1 cellular context compared by ENCODE assay signal in the genomic region with DNA sequence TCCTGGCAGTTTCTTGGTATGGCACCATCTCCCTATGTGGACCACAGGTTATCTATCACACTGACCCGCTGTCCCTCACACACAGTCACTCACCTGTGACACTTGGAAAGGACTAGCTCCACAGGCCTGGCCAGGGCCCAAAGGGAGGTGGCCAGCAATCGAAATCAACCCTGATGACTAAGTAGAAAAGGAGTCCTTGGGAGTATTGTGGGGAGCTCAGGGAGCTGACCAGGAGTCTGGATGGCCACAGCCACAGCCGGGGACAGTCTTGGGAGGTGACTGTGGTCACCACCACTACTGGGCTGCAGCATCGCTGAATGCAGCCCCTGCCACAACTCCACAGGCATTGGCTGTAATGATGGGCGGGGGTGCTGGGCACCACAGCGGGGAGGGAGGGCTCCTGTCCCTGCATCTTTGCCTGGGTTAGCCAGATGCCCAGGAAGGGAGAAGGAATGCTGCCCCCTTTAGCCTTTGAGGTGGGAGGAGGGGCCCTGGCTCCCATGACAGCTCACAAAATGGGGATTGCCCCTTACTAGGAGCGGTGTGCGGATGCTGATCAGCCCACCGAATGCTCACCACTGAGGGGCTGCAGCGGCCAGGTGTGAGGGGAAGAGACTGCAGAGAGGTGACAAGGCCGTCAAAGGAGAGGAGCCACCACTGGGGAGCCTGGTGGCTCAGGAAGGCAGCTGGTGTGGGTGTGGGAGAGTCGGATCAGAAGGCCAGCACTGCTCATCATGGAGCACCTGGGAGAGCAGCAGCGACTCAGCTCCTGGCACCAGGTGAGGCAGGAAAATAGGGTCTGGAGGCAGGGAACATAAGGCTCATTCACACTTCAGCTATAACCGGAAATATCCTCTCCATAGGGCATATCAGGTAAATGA.
TF ChIP-seq lines count a peak whose summit lies in the region.

No MANE protein-coding gene starts in this region.

TF ChIP-seq in WTC11, 78 proteins besides CTCF, POLR2A, EP300 and RAD21 (continued from another document):
- TF ChIP-seq, protein P1, sequence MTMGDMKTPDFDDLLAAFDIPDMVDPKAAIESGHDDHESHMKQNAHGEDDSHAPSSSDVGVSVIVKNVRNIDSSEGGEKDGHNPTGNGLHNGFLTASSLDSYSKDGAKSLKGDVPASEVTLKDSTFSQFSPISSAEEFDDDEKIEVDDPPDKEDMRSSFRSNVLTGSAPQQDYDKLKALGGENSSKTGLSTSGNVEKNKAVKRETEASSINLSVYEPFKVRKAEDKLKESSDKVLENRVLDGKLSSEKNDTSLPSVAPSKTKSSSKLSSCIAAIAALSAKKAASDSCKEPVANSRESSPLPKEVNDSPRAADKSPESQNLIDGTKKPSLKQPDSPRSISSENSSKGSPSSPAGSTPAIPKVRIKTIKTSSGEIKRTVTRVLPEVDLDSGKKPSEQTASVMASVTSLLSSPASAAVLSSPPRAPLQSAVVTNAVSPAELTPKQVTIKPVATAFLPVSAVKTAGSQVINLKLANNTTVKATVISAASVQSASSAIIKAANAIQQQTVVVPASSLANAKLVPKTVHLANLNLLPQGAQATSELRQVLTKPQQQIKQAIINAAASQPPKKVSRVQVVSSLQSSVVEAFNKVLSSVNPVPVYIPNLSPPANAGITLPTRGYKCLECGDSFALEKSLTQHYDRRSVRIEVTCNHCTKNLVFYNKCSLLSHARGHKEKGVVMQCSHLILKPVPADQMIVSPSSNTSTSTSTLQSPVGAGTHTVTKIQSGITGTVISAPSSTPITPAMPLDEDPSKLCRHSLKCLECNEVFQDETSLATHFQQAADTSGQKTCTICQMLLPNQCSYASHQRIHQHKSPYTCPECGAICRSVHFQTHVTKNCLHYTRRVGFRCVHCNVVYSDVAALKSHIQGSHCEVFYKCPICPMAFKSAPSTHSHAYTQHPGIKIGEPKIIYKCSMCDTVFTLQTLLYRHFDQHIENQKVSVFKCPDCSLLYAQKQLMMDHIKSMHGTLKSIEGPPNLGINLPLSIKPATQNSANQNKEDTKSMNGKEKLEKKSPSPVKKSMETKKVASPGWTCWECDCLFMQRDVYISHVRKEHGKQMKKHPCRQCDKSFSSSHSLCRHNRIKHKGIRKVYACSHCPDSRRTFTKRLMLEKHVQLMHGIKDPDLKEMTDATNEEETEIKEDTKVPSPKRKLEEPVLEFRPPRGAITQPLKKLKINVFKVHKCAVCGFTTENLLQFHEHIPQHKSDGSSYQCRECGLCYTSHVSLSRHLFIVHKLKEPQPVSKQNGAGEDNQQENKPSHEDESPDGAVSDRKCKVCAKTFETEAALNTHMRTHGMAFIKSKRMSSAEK (CRISPR knock-in tag; IDR thresholded peaks at IDR 0.05; ENCODE audit: borderline replicate concordance) = no peak
- TF ChIP-seq, protein P2, sequence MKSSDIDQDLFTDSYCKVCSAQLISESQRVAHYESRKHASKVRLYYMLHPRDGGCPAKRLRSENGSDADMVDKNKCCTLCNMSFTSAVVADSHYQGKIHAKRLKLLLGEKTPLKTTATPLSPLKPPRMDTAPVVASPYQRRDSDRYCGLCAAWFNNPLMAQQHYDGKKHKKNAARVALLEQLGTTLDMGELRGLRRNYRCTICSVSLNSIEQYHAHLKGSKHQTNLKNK (CRISPR knock-in tag; IDR thresholded peaks at IDR 0.05) = no peak
